ENCODE assay signal across 34 cellular contexts in the genomic region with DNA sequence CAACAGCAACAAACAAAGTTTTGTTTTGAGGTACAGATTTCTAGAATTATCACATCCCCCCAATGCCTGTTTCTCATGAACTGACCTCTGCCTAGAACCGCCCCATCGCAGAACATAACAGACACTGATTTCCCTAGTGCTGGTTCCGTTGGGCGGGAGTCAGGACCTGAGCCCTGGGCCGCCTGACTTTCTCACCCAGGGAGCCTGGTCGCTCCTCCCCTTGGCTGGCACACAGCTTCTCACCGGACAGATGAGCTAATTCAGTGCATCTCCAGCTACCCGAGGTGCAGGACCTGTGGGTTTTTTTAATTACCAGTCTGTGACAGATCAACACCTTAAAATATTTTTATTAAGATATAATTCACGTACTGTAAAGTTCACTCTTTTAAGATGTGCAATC.
"Had no signal": no experiment of that assay in that cellular context is flagged by ENCODE, and none has a peak within 500 bp of the region (broad histone marks: within the 10 kb centered on the region; RNA-seq: fewer than 3 reads in every experiment).

No MANE protein-coding gene starts in this region.

- ATAC-seq: activated CD8-positive, alpha-beta T cell treated with anti-CD3 and anti-CD28 coated beads for 36 hours; activated naive CD4-positive, alpha-beta T cell treated with anti-CD3 and anti-CD28 coated beads, Interleukin-2, amount 50 U/mL, for 72 hours; activated T-cell treated with anti-CD3 and anti-CD28 coated beads, Interleukin-2, amount 50 U/mL, for 4 hours; activated T-cell treated with anti-CD3 and anti-CD28 coated beads, Interleukin-2, amount 50 U/mL, for 72 hours; activated T-helper 17 cell treated with anti-CD3 and anti-CD28 coated beads, Interleukin-2, amount 50 U/mL, for 72 hours; body of pancreas had no signal

- H3K4me1 Mint-ChIP-seq: activated B cell treated with CpG ODN at 0.5 μM for 24 hours; activated CD4-positive, alpha-beta T cell treated with anti-CD3 and anti-CD28 coated beads, Interleukin-2, amount 10 ng/mL, durations not matched to agents 24 days and 14 days; activated naive CD8-positive, alpha-beta T cell treated with anti-CD3 and anti-CD28 coated beads for 36 hours; activated T-helper 17 cell treated with anti-CD3 and anti-CD28 coated beads, Interleukin-2, amount 50 U/mL, for 72 hours had no signal

- H3K27ac ChIP-seq: adrenal gland, body of pancreas, brain microvascular endothelial cell, breast epithelium, VCaP had no signal

- H3K4me3 Mint-ChIP-seq: activated B cell treated with CpG ODN at 0.5 μM for 24 hours; activated CD4-positive, alpha-beta memory T cell treated with anti-CD3 and anti-CD28 coated beads for 36 hours; activated CD4-positive, alpha-beta T cell treated with anti-CD3 and anti-CD28 coated beads, Interleukin-2, amount 10 ng/mL, durations not matched to agents 24 days and 14 days; activated CD8-positive, alpha-beta T cell treated with anti-CD3 and anti-CD28 coated beads for 36 hours; activated naive CD4-positive, alpha-beta T cell treated with anti-CD3 and anti-CD28 coated beads for 36 hours; activated naive CD8-positive, alpha-beta T cell treated with anti-CD3 and anti-CD28 coated beads for 36 hours; activated T-cell treated with anti-CD3 and anti-CD28 coated beads, Interleukin-2, amount 50 U/mL, for 4 hours; activated T-cell treated with anti-CD3 and anti-CD28 coated beads, Interleukin-2, amount 50 U/mL, for 72 hours; activated T-helper 1 cell treated with anti-CD3 and anti-CD28 coated beads, Interleukin-12 subunit alpha, Interleukin-12 subunit beta, Interleukin-2, Interleukin-4 antibody, amounts not matched to agents 30 ng/mL and 10 ng/mL and 1 ng/mL, durations not matched to agents 14 hours and 24 hours and 36 hours; activated T-helper 17 cell treated with anti-CD3 and anti-CD28 coated beads, Interleukin-2, amount 50 U/mL, for 72 hours; T-helper 2 cell treated with Interferon-gamma antibody and Interleukin-4, amounts not matched to agents 5 μg/mL and 100 μg/mL, for 36 hours had no signal

- H3K36me3 Mint-ChIP-seq: activated CD4-positive, alpha-beta memory T cell treated with anti-CD3 and anti-CD28 coated beads for 36 hours; activated naive CD4-positive, alpha-beta T cell treated with anti-CD3 and anti-CD28 coated beads, Interleukin-2, amount 50 U/mL, for 72 hours; activated naive CD8-positive, alpha-beta T cell treated with anti-CD3 and anti-CD28 coated beads for 36 hours had no signal

- DNase-seq: activated B cell treated with CpG ODN at 0.5 μM for 24 hours; activated CD4-positive, alpha-beta memory T cell treated with anti-CD3 and anti-CD28 coated beads for 36 hours; activated CD4-positive, alpha-beta T cell treated with anti-CD3 and anti-CD28 coated beads for 4 hours; activated CD4-positive, alpha-beta T cell treated with anti-CD3 and anti-CD28 coated beads, Interleukin-2, amount 10 ng/mL, durations not matched to agents 24 days and 14 days; activated CD4-positive, alpha-beta T cell treated with anti-CD3 and anti-CD28 coated beads, Interleukin-2, amount 50 U/mL, for 1 hour; activated CD4-positive, alpha-beta T cell treated with anti-CD3 and anti-CD28 coated beads, Interleukin-2, amount 50 U/mL, for 4 hours; activated CD4-positive, CD25-positive, alpha-beta regulatory T cell treated with anti-CD3 and anti-CD28 coated beads, Interleukin-2, amount 50 U/mL, for 72 hours; activated CD8-positive, alpha-beta memory T cell treated with anti-CD3 and anti-CD28 coated beads, Interleukin-2, amount 50 U/mL, for 4 hours; activated CD8-positive, alpha-beta T cell treated with anti-CD3 and anti-CD28 coated beads for 36 hours; activated effector memory CD4-positive, alpha-beta T cell treated with anti-CD3 and anti-CD28 coated beads, Interleukin-2, amount 50 U/mL, for 16 hours; activated gamma-delta T cell treated with Interleukin-2 at 50 U/mL for 16 hours; activated naive CD4-positive, alpha-beta T cell; activated naive CD4-positive, alpha-beta T cell treated with anti-CD3 and anti-CD28 coated beads for 36 hours; activated naive CD4-positive, alpha-beta T cell treated with anti-CD3 and anti-CD28 coated beads, Interleukin-2, amount 50 U/mL, for 16 hours; activated naive CD8-positive, alpha-beta T cell treated with anti-CD3 and anti-CD28 coated beads for 36 hours; activated T-cell treated with anti-CD3 and anti-CD28 coated beads for 4 hours; activated T-cell treated with anti-CD3 and anti-CD28 coated beads, Interleukin-2, amount 50 U/mL, for 1 hour; activated T-cell treated with anti-CD3 and anti-CD28 coated beads, Interleukin-2, amount 50 U/mL, for 4 hours; activated T-cell treated with anti-CD3 and anti-CD28 coated beads, Interleukin-2, amount 50 U/mL, for 72 hours; adrenal gland; amniotic stem cell; body of pancreas; brain microvascular endothelial cell; central memory CD4-positive, alpha-beta T cell; T-helper 2 cell; T-helper 9 cell had no signal

- FAIRE-seq: astrocyte, TTC549 had no signal

- H3K4me3 ChIP-seq: adrenal gland, body of pancreas, breast epithelium had no signal

- H3K27ac Mint-ChIP-seq: activated B cell treated with CpG ODN at 0.5 μM for 24 hours; activated CD4-positive, alpha-beta memory T cell treated with anti-CD3 and anti-CD28 coated beads for 36 hours; activated CD4-positive, alpha-beta T cell treated with anti-CD3 and anti-CD28 coated beads, Interleukin-2, amount 10 ng/mL, durations not matched to agents 24 days and 14 days; activated CD8-positive, alpha-beta T cell treated with anti-CD3 and anti-CD28 coated beads for 36 hours; activated naive CD4-positive, alpha-beta T cell treated with anti-CD3 and anti-CD28 coated beads for 36 hours; activated naive CD4-positive, alpha-beta T cell treated with anti-CD3 and anti-CD28 coated beads, Interleukin-2, amount 50 U/mL, for 72 hours; activated naive CD8-positive, alpha-beta T cell treated with anti-CD3 and anti-CD28 coated beads for 36 hours; activated T-cell treated with anti-CD3 and anti-CD28 coated beads, Interleukin-2, amount 50 U/mL, for 72 hours; activated T-helper 1 cell treated with anti-CD3 and anti-CD28 coated beads, Interleukin-12 subunit alpha, Interleukin-12 subunit beta, Interleukin-2, Interleukin-4 antibody, amounts not matched to agents 30 ng/mL and 10 ng/mL and 1 ng/mL, durations not matched to agents 14 hours and 24 hours and 36 hours; activated T-helper 17 cell treated with anti-CD3 and anti-CD28 coated beads, Interleukin-2, amount 50 U/mL, for 72 hours; T-helper 2 cell treated with Interferon-gamma antibody and Interleukin-4, amounts not matched to agents 5 μg/mL and 100 μg/mL, for 36 hours had no signal

- H3K4me1 ChIP-seq: adrenal gland, body of pancreas, breast epithelium had no signal

- H3K36me3 ChIP-seq: adrenal gland, brain microvascular endothelial cell, breast epithelium had no signal

- H3K9me3 ChIP-seq: adrenal gland, body of pancreas, breast epithelium had no signal
